20 cellular contexts compared by ENCODE assay signal in genomic region chr9:13163287-13163686, GRCh38.
"Had no signal": no experiment of that assay in that cellular context is flagged by ENCODE, and none has a peak within 500 bp of the region (broad histone marks: within the 10 kb centered on the region; RNA-seq: fewer than 3 reads in every experiment).

No MANE protein-coding gene starts in this region.

- H3K27ac ChIP-seq: foreskin keratinocyte, neutrophil, spleen had no signal

- H3K9me3 Mint-ChIP-seq: activated CD4-positive, alpha-beta T cell treated with anti-CD3 and anti-CD28 coated beads, Interleukin-2, amount 10 ng/mL, durations not matched to agents 7 days and 5 days; activated T-helper 2 cell treated with anti-CD3 and anti-CD28 coated beads, Interferon-gamma antibody, Interleukin-2, Interleukin-4, amounts not matched to agents 10 μg/mL and 5 μg/mL and 100 μg/mL, durations not matched to agents 14 hours and 24 hours and 36 hours; brain; mesothelial cell of epicardium; stimulated activated naive B cell treated with anti-CD40 and anti-IgM and Interleukin-4, amounts not matched to agents 10 μg/mL and 1 μg/mL and 100 μg/mL, for 72 hours had no signal

- H3K27me3 Mint-ChIP-seq: activated CD4-positive, alpha-beta T cell treated with anti-CD3 and anti-CD28 coated beads, Interleukin-2, amount 10 ng/mL, durations not matched to agents 7 days and 5 days; activated T-cell treated with anti-CD3 and anti-CD28 coated beads, Interleukin-2, amount 50 U/mL, for 24 hours; brain; natural killer cell treated with Interleukin-12 subunit alpha and Interleukin-12 subunit beta and Interleukin-15 and Interleukin-18, amount 100 ng/mL, for 72 hours; stimulated activated naive B cell treated with anti-CD40 and anti-IgM and Interleukin-4, amounts not matched to agents 10 μg/mL and 1 μg/mL and 100 μg/mL, for 72 hours had no signal

- H3K4me3 Mint-ChIP-seq: activated CD4-positive, alpha-beta T cell treated with anti-CD3 and anti-CD28 coated beads, Interleukin-2, amount 10 ng/mL, durations not matched to agents 7 days and 5 days; activated CD8-positive, alpha-beta T cell treated with anti-CD3 and anti-CD28 coated beads, Interleukin-2, amount 10 ng/mL, durations not matched to agents 7 days and 5 days; activated T-cell treated with anti-CD3 and anti-CD28 coated beads, Interleukin-2, amount 50 U/mL, for 24 hours; mesothelial cell of epicardium; natural killer cell treated with Interleukin-12 subunit alpha and Interleukin-12 subunit beta and Interleukin-15 and Interleukin-18, amount 100 ng/mL, for 72 hours; stimulated activated naive B cell treated with anti-CD40 and anti-IgM and Interleukin-4, amounts not matched to agents 10 μg/mL and 1 μg/mL and 100 μg/mL, for 72 hours had no signal

- ATAC-seq: activated CD4-positive, CD25-positive, alpha-beta regulatory T cell treated with anti-CD3 and anti-CD28 coated beads, Interleukin-2, amount 50 U/mL, for 24 hours; activated CD8-positive, alpha-beta T cell treated with anti-CD3 and anti-CD28 coated beads, Interleukin-2, amount 10 ng/mL, durations not matched to agents 7 days and 5 days; foreskin keratinocyte; natural killer cell treated with Interleukin-12 subunit alpha and Interleukin-12 subunit beta and Interleukin-15 and Interleukin-18, amount 100 ng/mL, for 72 hours; stimulated activated naive B cell treated with anti-CD40 and anti-IgM and Interleukin-4, amounts not matched to agents 10 μg/mL and 1 μg/mL and 100 μg/mL, for 72 hours had no signal

- H3K4me1 ChIP-seq: foreskin keratinocyte, spleen had no signal

- H3K36me3 Mint-ChIP-seq: natural killer cell treated with Interleukin-12 subunit alpha and Interleukin-12 subunit beta and Interleukin-15 and Interleukin-18, amount 100 ng/mL, for 72 hours; stimulated activated naive B cell treated with anti-CD40 and anti-IgM and Interleukin-4, amounts not matched to agents 10 μg/mL and 1 μg/mL and 100 μg/mL, for 72 hours had no signal

- H3K36me3 ChIP-seq: neutrophil had no signal

- H3K27me3 ChIP-seq: dorsolateral prefrontal cortex, foreskin keratinocyte, neutrophil, spleen had no signal

- H3K4me1 Mint-ChIP-seq: activated CD4-positive, alpha-beta T cell treated with anti-CD3 and anti-CD28 coated beads, Interleukin-2, amount 10 ng/mL, durations not matched to agents 7 days and 5 days; stimulated activated naive B cell treated with anti-CD40 and anti-IgM and Interleukin-4, amounts not matched to agents 10 μg/mL and 1 μg/mL and 100 μg/mL, for 72 hours had no signal

- H3K4me3 ChIP-seq: lung, spleen had no signal

- DNase-seq: activated CD4-positive, alpha-beta T cell treated with anti-CD3 and anti-CD28 coated beads, Interleukin-2, amount 10 ng/mL, durations not matched to agents 7 days and 5 days; activated CD8-positive, alpha-beta T cell treated with anti-CD3 and anti-CD28 coated beads, Interleukin-2, amount 10 ng/mL, durations not matched to agents 7 days and 5 days; activated naive CD4-positive, alpha-beta T cell treated with Interleukin-2 at 50 U/mL for 16 hours; activated T-cell treated with anti-CD3 and anti-CD28 coated beads, Interleukin-2, amount 50 U/mL, for 24 hours; central memory CD4-positive, alpha-beta T cell; dorsolateral prefrontal cortex; foreskin keratinocyte; hypothalamus; posterior cingulate gyrus; retina; spleen; stimulated activated CD4-positive, alpha-beta T cell treated with anti-CD3 and anti-CD28 coated beads, Interleukin-4, amount 100 ng/mL, for 4 hours; stimulated activated naive B cell treated with anti-CD40 and anti-IgM and Interleukin-4, amounts not matched to agents 10 μg/mL and 1 μg/mL and 100 μg/mL, for 72 hours had no signal

- H3K9me3 ChIP-seq: neutrophil, spleen had no signal

- H3K27ac Mint-ChIP-seq: activated CD4-positive, alpha-beta T cell treated with anti-CD3 and anti-CD28 coated beads, Interleukin-2, amount 10 ng/mL, durations not matched to agents 7 days and 5 days; activated CD8-positive, alpha-beta T cell treated with anti-CD3 and anti-CD28 coated beads, Interleukin-2, amount 10 ng/mL, durations not matched to agents 7 days and 5 days; activated T-cell treated with anti-CD3 and anti-CD28 coated beads, Interleukin-2, amount 50 U/mL, for 24 hours; activated T-helper 2 cell treated with anti-CD3 and anti-CD28 coated beads, Interferon-gamma antibody, Interleukin-2, Interleukin-4, amounts not matched to agents 10 μg/mL and 5 μg/mL and 100 μg/mL, durations not matched to agents 14 hours and 24 hours and 36 hours; natural killer cell treated with Interleukin-12 subunit alpha and Interleukin-12 subunit beta and Interleukin-15 and Interleukin-18, amount 100 ng/mL, for 72 hours; stimulated activated naive B cell treated with anti-CD40 and anti-IgM and Interleukin-4, amounts not matched to agents 10 μg/mL and 1 μg/mL and 100 μg/mL, for 72 hours had no signal
